18 cellular contexts compared by ENCODE assay signal in the genomic region with DNA sequence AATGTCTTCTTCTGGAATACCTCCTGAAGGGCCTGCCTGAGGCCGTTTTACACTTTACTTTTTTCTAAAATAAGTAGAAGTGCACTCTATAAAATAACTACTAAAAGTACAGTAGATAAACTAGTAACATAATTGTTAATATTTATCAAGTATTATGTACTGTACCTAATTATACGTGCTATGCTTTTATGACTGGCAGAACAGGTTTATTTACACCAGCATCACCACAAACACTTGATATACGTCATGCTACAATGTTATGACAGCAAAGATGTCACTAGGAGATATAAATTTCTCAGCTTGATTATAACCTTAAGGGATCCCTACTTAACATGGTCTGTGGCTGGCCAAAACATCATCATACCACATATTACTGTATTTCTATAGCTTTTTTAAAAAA. TPM values are rescaled to one million over a fixed set of nuclear protein-coding genes. Genes with fewer than 3 reads are reported as not detected.
A peak's percentile ranks its signal among the peaks of the same experiment; 100 is the strongest.
DNase-seq lines count a peak whose midpoint lies in the region; ATAC-seq and TF ChIP-seq lines count a peak whose summit lies in the region.
"Had no signal": no experiment of that assay in that cellular context is flagged by ENCODE, and none has a peak within 500 bp of the region (broad histone marks: within the 10 kb centered on the region; RNA-seq: fewer than 3 reads in every experiment).

No MANE protein-coding gene starts in this region.

- peak overlapping the region; percentile 76 for H3K27ac Mint-ChIP-seq in chondrocyte (ENCODE audit: unreplicated experiment)
- H3K27ac Mint-ChIP-seq: B cell; CD4-positive, CD25-positive, alpha-beta regulatory T cell; CD8-positive, alpha-beta T cell; H9; HFFc6 had no signal

- no peaks in the 10 kb centered on the region for H3K9me3 Mint-ChIP-seq in chondrocyte (ENCODE audit: low read depth)
- H3K9me3 Mint-ChIP-seq: CD4-positive, CD25-positive, alpha-beta regulatory T cell; CD8-positive, alpha-beta T cell; H9; HFFc6 had no signal

- no peak for ATAC-seq in HG03354 (IDR thresholded peaks at IDR 0.05; ENCODE audit: poor library complexity, severe bottlenecking, unreplicated experiment)
- ATAC-seq: CD8-positive, alpha-beta T cell; HCT116 had no signal

- TF ChIP-seq CTCF in LNCaP clone FGC (IDR thresholded peaks at IDR 0.05; ENCODE audit: control insufficient read depth, extremely low read depth, insufficient read depth) (no peak), chondrocyte (IDR thresholded peaks at IDR 0.05) (no peak)

- peak; percentile 34 for DNase-seq in DMS53 (lab: John Stamatoyannopoulos, UW)
- DNase-seq in DMS53 treated with DMSO at 0.1 percent for 48 hours (lab: John Stamatoyannopoulos, UW; ENCODE audit: unreplicated experiment), result no peak
- peak; percentile 45 for DNase-seq in NCI-H510A treated with DMSO at 0.1 percent for 48 hours (lab: John Stamatoyannopoulos, UW)
- DNase-seq in NCI-H510A (lab: John Stamatoyannopoulos, UW), result no peak
- DNase-seq in LNCaP clone FGC (ENCODE audit: low read depth), result peak; percentile 32
- no peak for DNase-seq in chondrocyte (ENCODE audit: low spot score)
- DNase-seq in DMS153 (lab: John Stamatoyannopoulos, UW), result no peak
- DNase-seq: Caco-2; CD4-positive, CD25-positive, alpha-beta regulatory T cell; CD8-positive, alpha-beta T cell; DND-41; GM23248; H9; HFFc6 had no signal

- no peaks in the 10 kb centered on the region for H3K27me3 Mint-ChIP-seq in chondrocyte (ENCODE audit: low read depth)
- H3K27me3 Mint-ChIP-seq: B cell; CD4-positive, CD25-positive, alpha-beta regulatory T cell had no signal

- peaks cover 73% of the 10 kb centered on the region for H3K4me1 Mint-ChIP-seq in chondrocyte (ENCODE audit: low read depth)

- no peak overlapping the region for H3K4me3 ChIP-seq in LNCaP clone FGC (ENCODE audit: low read depth, low read length)
- H3K4me3 ChIP-seq: BLaER1, GM23248 had no signal

- H3K36me3 Mint-ChIP-seq in chondrocyte (ENCODE audit: low read depth), result peaks cover 10% of the 10 kb centered on the region

- no peak overlapping the region for H3K4me3 Mint-ChIP-seq in chondrocyte (ENCODE audit: unreplicated experiment)
- H3K4me3 Mint-ChIP-seq: B cell; CD4-positive, CD25-positive, alpha-beta regulatory T cell; CD8-positive, alpha-beta T cell; H9; HFFc6 had no signal

RNA-seq across cellular contexts. Expression of gene DLG1, which starts 29.4 kb away (rescaled TPM):
- total RNA-seq in chondrocyte, result 117 to 166 TPM (median 157 TPM) in 3 replicates

Comparison
In these comparisons a context has a peak if more than half of its experiments do, and no peak if none do; other contexts are left out.
1. DNase-seq: peak in DMS53 (single experiment), NCI-H510A treated with DMSO at 0.1 percent for 48 hours (single experiment) and LNCaP clone FGC (single experiment); none in DMS53 treated with DMSO at 0.1 percent for 48 hours (single experiment), NCI-H510A (single experiment), chondrocyte (single experiment) and DMS153 (single experiment).